8 cellular contexts compared by ENCODE assay signal in the genomic region with DNA sequence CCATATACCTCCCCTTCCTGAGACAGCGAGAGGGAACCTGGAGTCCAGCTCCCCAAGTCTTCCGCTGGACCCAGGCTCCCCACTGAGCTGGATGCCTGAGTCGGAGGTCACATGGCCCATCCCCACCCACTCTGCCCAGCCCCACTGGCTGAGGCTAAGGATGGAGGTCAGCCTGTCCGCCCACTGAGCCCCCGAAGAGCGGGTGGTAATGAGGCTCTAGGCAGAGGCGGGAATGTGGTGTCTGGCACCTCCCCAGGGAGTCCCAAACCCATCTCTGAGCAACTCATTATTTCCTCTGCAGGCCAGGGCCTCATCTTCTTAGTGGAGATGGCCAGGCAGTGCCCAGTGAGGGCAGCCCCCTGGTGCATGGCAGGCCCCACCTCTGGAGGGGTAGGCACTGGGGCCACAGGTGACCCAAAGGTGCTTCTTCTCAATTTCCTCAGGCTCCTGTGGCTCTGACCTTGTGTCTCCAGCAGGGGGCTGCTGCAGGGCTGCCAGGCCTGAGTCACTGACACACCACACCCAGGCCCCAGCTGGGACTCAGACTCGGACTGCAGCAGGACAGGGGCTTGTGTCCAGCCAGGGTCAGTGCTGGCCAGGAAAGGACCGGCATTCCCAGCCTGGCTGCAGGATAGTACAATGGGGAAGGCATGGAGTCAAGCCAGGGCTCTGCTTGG. TPM values are rescaled to one million over a fixed set of nuclear protein-coding genes. Genes with fewer than 3 reads are reported as not detected.
DNase-seq lines count a peak whose midpoint lies in the region; ATAC-seq, FAIRE-seq and TF ChIP-seq lines count a peak whose summit lies in the region.

No MANE protein-coding gene starts in this region.

- whole genome bisulfite sequencing in small intestine, 3 donors, result 64 to 78% (median 66%) methylated on average over 9 of the region's 9 CpGs

- peak; percentile 79 for TF ChIP-seq CTCF in HFFc6 (IDR thresholded peaks at IDR 0.05)

- peaks cover 13% of the 10 kb centered on the region for H3K27me3 Mint-ChIP-seq in HFFc6 (ENCODE audit: insufficient read depth)
- H3K27me3 Mint-ChIP-seq in activated naive CD4-positive, alpha-beta T cell treated with anti-CD3 and anti-CD28 coated beads, Interleukin-2, amount 10 ng/mL, durations not matched to agents 7 days and 5 days, result peaks cover 15% of the 10 kb centered on the region

- no peak overlapping the region for H3K4me3 Mint-ChIP-seq in HFFc6
- no peak overlapping the region for H3K4me3 Mint-ChIP-seq in activated naive CD4-positive, alpha-beta T cell treated with anti-CD3 and anti-CD28 coated beads, Interleukin-2, amount 10 ng/mL, durations not matched to agents 7 days and 5 days

- H3K27ac ChIP-seq in small intestine (ENCODE audit: low read depth in 1 of 2, low read length in 1 of 2), result no peak overlapping the region

- no peaks in the 10 kb centered on the region for H3K27me3 ChIP-seq in small intestine (ENCODE audit: control insufficient read depth in 2 of 2, insufficient read depth in 2 of 2, low read length in 2 of 2)

- intact Hi-C loops in left cardiac atrium (cut with DNase I), result loop anchor here (5.0 to 10.0 kb wide), 2 partner anchors 97 to 210 kb away; no protein-coding TSS in a partner anchor

- ATAC-seq in left cardiac atrium, result peak; percentile 48 to 69
- no peak for ATAC-seq in GM18873 (IDR thresholded peaks at IDR 0.05; ENCODE audit: low FRiP score, unreplicated experiment)
- ATAC-seq in GM21737 (IDR thresholded peaks at IDR 0.05; ENCODE audit: unreplicated experiment), result no peak

- CTCF ChIA-PET in activated naive CD4-positive, alpha-beta T cell treated with anti-CD3 and anti-CD28 coated beads, Interleukin-2, amount 10 ng/mL, durations not matched to agents 7 days and 5 days (lab: Charles Lee), result interaction anchor here (0.6 to 6.1 kb wide), 32 partner anchors 8 to 558 kb away, joined by 3 to 65 read pairs (median 5); partner anchors contain the start of gene STARD10

- DNase-seq in D341Med (ENCODE audit: low spot score), result peak; percentile 79
- peak; percentile 65 for DNase-seq in HFFc6
- DNase-seq in SHP77 (lab: John Stamatoyannopoulos, UW), result peak; percentile 47 to 65
- peak; percentile 67 for DNase-seq in activated naive CD4-positive, alpha-beta T cell treated with anti-CD3 and anti-CD28 coated beads, Interleukin-2, amount 10 ng/mL, durations not matched to agents 7 days and 5 days
- DNase-seq in left cardiac atrium, result peak; percentile 82
- DNase-seq in small intestine, result peak; percentile 52

- H3K4me1 Mint-ChIP-seq in HFFc6 (ENCODE audit: low read depth), result peaks cover 16% of the 10 kb centered on the region
- peaks cover 47% of the 10 kb centered on the region for H3K4me1 Mint-ChIP-seq in activated naive CD4-positive, alpha-beta T cell treated with anti-CD3 and anti-CD28 coated beads, Interleukin-2, amount 10 ng/mL, durations not matched to agents 7 days and 5 days

- FAIRE-seq in small intestine (lab: Jason Lieb, UNC), result no peak

- no peaks in the 10 kb centered on the region for H3K9me3 ChIP-seq in small intestine (ENCODE audit: control insufficient read depth, low read depth)

- H3K9me3 Mint-ChIP-seq in HFFc6, result no peaks in the 10 kb centered on the region
- H3K9me3 Mint-ChIP-seq in activated naive CD4-positive, alpha-beta T cell treated with anti-CD3 and anti-CD28 coated beads, Interleukin-2, amount 10 ng/mL, durations not matched to agents 7 days and 5 days, result no peaks in the 10 kb centered on the region

- no peak overlapping the region for H3K4me3 ChIP-seq in small intestine (ENCODE audit: low read depth in 1 of 2, low read length in 2 of 2)

- H3K36me3 ChIP-seq in small intestine (ENCODE audit: control insufficient read depth in 2 of 2, insufficient read depth in 2 of 2, low read length in 2 of 2), result peaks cover 7% of the 10 kb centered on the region in 2 donors

- H3K27ac Mint-ChIP-seq in HFFc6, result peak overlapping the region; percentile 44; the same call in 1 of the 2 replicates
- H3K27ac Mint-ChIP-seq in activated naive CD4-positive, alpha-beta T cell treated with anti-CD3 and anti-CD28 coated beads, Interleukin-2, amount 10 ng/mL, durations not matched to agents 7 days and 5 days, result no peak overlapping the region

- no peaks in the 10 kb centered on the region for H3K4me1 ChIP-seq in small intestine (ENCODE audit: control insufficient read depth in 2 of 2, insufficient read depth in 1 of 2, low read depth in 1 of 2, low read length in 1 of 2)

- H3K36me3 Mint-ChIP-seq in HFFc6 (ENCODE audit: low read depth), result no peaks in the 10 kb centered on the region
- H3K36me3 Mint-ChIP-seq in activated naive CD4-positive, alpha-beta T cell treated with anti-CD3 and anti-CD28 coated beads, Interleukin-2, amount 10 ng/mL, durations not matched to agents 7 days and 5 days, result peaks cover 34% of the 10 kb centered on the region

RNA-seq across cellular contexts. Expression of gene PDE2A, which starts 10.2 kb away (rescaled TPM):
- total RNA-seq in HFFc6 (2021; fragmentation: NEBNext Ultra II Directional; extraction: Animal tissue kit (Norgen Biotek cat#: 25700)), result under 1 TPM; 0.07 to 0.57 (median 0.40) TPM
- total RNA-seq in left cardiac atrium, result 10 to 100 TPM; 40.9 to 41.6 TPM
- polyA plus RNA-seq in small intestine, result 10 to 100 TPM in 1 of 3 donors, 1 to 10 TPM in 2; 1.8 to 31.6 (median 8.1) TPM

Comparison
In these comparisons a context has a peak if more than half of its experiments do, and no peak if none do; other contexts are left out.
1. ATAC-seq: peak in left cardiac atrium (2 of 2); none in GM18873 (single experiment) and GM21737 (single experiment).
2. RNA of gene PDE2A, which starts 10.2 kb away (total RNA-seq): 40.9 to 41.6 TPM in left cardiac atrium; 0.07 to 0.57 TPM in HFFc6; every median in the first group is over 10 times any median in the second.
3. Peak in every context shown above with its lines, with median percentiles within 50 percentile points of each other: DNase-seq.